ENCODE assay signal across 9 cellular contexts in the genomic region with DNA sequence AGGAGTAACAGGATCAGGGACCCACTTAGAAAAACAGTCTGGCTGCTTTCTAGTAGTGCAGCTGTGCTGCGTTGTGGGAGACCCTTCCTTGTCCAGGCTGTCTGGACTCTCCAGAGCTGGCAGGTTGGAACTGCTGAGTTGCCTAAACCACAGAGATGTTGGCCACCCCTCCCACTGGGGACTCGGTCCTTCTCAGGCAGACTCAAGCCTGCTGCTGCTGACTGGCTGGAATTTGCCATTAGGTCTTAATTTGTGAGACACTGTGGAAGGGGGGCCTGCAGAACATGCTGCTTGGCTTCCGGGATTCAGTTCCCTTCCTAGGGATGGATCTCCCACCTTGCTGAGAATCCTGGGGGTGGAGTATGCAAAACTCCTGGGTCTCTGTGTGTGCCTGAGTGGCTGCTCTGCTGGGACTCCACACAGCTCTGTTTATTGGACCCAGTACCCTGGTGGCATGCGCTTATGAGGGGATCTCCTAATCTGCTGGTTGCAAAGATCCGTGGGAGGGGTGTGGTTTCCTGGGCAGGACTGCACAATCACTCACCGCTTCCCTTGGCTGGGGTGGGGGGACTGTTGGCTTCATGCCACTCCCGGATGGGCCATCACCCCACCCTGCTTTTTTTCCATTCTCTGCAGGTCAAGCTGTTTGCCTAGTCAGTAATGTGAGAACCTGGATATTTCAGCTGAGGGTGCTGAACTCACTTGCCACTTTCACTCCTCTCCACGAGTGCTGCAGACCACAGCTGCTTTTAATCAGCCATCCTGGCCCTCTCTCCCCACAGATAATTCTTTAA.
DNase-seq lines count a peak whose midpoint lies in the region; ATAC-seq and FAIRE-seq lines count a peak whose summit lies in the region.
"Had no signal": no experiment of that assay in that cellular context is flagged by ENCODE, and none has a peak within 500 bp of the region (broad histone marks: within the 10 kb centered on the region; RNA-seq: fewer than 3 reads in every experiment).

No MANE protein-coding gene starts in this region.

- no peak overlapping the region for H3K27ac ChIP-seq in CD4-positive, CD25-positive, alpha-beta regulatory T cell (ENCODE audit: insufficient read depth, low read length, poor library complexity, severe bottlenecking)

- peak in 2 of 3 donors; percentile 6 to 63 for DNase-seq in CD4-positive, CD25-positive, alpha-beta regulatory T cell
- peak in 75 of 76 experiments; percentile 11 to 96 (median 68) for DNase-seq in HUDEP-2 (lab: John Stamatoyannopoulos, UW; ENCODE audit: unreplicated experiment in 76 of 76)
- DNase-seq in activated T-cell treated with anti-CD3 and anti-CD28 coated beads, Interleukin-2, amount 50 U/mL, for 48 hours = peak; percentile 42 to 47
- peak; percentile 11 to 26 for DNase-seq in left colon
- peak; percentile 12 for DNase-seq in urothelium cell line (ENCODE audit: low spot score)
- no peak for DNase-seq in NOMO-1 treated with dmso at 0.1 percent for 144 hours (lab: John Stamatoyannopoulos, UW; ENCODE audit: unreplicated experiment)
- no peak for DNase-seq in NCI-H2227 (lab: John Stamatoyannopoulos, UW; ENCODE audit: unreplicated experiment)

- H3K36me3 ChIP-seq in CD4-positive, CD25-positive, alpha-beta regulatory T cell (ENCODE audit: control insufficient read depth, insufficient read depth, low read length) = no peaks in the 10 kb centered on the region

- peak overlapping the region; percentile 23 to 80 (median 40) for H3K4me3 Mint-ChIP-seq in CD4-positive, CD25-positive, alpha-beta regulatory T cell
- H3K4me3 Mint-ChIP-seq: activated naive CD4-positive, alpha-beta T cell treated with anti-CD3 and anti-CD28 coated beads, Interleukin-2, amount 50 U/mL, for 24 hours had no signal

- intact Hi-C loops in left colon (cut with DNase I, micrococcal nuclease) = no loop called here

- no peaks in the 10 kb centered on the region for H3K27me3 ChIP-seq in CD4-positive, CD25-positive, alpha-beta regulatory T cell (ENCODE audit: control insufficient read depth, insufficient read depth, low read length)

- H3K4me1 ChIP-seq in CD4-positive, CD25-positive, alpha-beta regulatory T cell (ENCODE audit: control insufficient read depth, insufficient read depth, low read length, poor library complexity, severe bottlenecking) = peaks cover 21% of the 10 kb centered on the region

- H3K27me3 Mint-ChIP-seq in CD4-positive, CD25-positive, alpha-beta regulatory T cell = no peaks in the 10 kb centered on the region

- H3K36me3 Mint-ChIP-seq in CD4-positive, CD25-positive, alpha-beta regulatory T cell = no peaks in the 10 kb centered on the region
- H3K36me3 Mint-ChIP-seq: activated naive CD4-positive, alpha-beta T cell treated with anti-CD3 and anti-CD28 coated beads, Interleukin-2, amount 50 U/mL, for 24 hours had no signal

- H3K9me3 ChIP-seq in CD4-positive, CD25-positive, alpha-beta regulatory T cell (ENCODE audit: control insufficient read depth in 2 of 2, low read length in 2 of 2) = no peaks in the 10 kb centered on the region

- H3K9me3 Mint-ChIP-seq in CD4-positive, CD25-positive, alpha-beta regulatory T cell = peaks cover 0 to 14% (median 7%) of the 10 kb centered on the region in 7 donors

- ATAC-seq in CD4-positive, CD25-positive, alpha-beta regulatory T cell (ENCODE audit: low read depth in 2 of 2) = peak in 1 of 2 donors; percentile 53
- ATAC-seq in GM21447 (IDR thresholded peaks at IDR 0.05; ENCODE audit: unreplicated experiment) (peak; percentile 88), left colon (peak; percentile 19)

- H3K4me3 ChIP-seq in CD4-positive, CD25-positive, alpha-beta regulatory T cell (ENCODE audit: low read depth, low read length) = peak overlapping the region; percentile 34

- peaks cover 0 to 24% (median 6%) of the 10 kb centered on the region in 4 donors for H3K4me1 Mint-ChIP-seq in CD4-positive, CD25-positive, alpha-beta regulatory T cell
- H3K4me1 Mint-ChIP-seq: activated naive CD4-positive, alpha-beta T cell treated with anti-CD3 and anti-CD28 coated beads, Interleukin-2, amount 50 U/mL, for 24 hours had no signal

- H3K27ac Mint-ChIP-seq in CD4-positive, CD25-positive, alpha-beta regulatory T cell = peak overlapping the region in 1 of 3 donors; percentile 14
- H3K27ac Mint-ChIP-seq: activated naive CD4-positive, alpha-beta T cell treated with anti-CD3 and anti-CD28 coated beads, Interleukin-2, amount 50 U/mL, for 24 hours had no signal

- FAIRE-seq in urothelium cell line (lab: Jason Lieb, UNC) = no peak

Comparison
In these comparisons a context has a peak if more than half of its experiments do, and no peak if none do; other contexts are left out.
1. DNase-seq: peak in CD4-positive, CD25-positive, alpha-beta regulatory T cell (2 of 3), HUDEP-2 (75 of 76), activated T-cell treated with anti-CD3 and anti-CD28 coated beads, Interleukin-2, amount 50 U/mL, for 48 hours (2 of 2), left colon (2 of 2) and urothelium cell line (single experiment); none in NOMO-1 treated with dmso at 0.1 percent for 144 hours (single experiment) and NCI-H2227 (single experiment).